24 cellular contexts compared by ENCODE assay signal in genomic region chr3:150662410-150663200, GRCh38. TPM values are rescaled to one million over a fixed set of nuclear protein-coding genes. Genes with fewer than 3 reads are reported as not detected.
DNase-seq lines count a peak whose midpoint lies in the region; TF ChIP-seq lines count a peak whose summit lies in the region.
"Had no signal": no experiment of that assay in that cellular context is flagged by ENCODE, and none has a peak within 500 bp of the region (broad histone marks: within the 10 kb centered on the region; RNA-seq: fewer than 3 reads in every experiment).

No MANE protein-coding gene starts in this region.

- peak overlapping the region in 3 of 11 experiments; percentile 9 to 46 (median 36); a peak in 5 of 22 replicates for H3K27ac ChIP-seq in BLaER1 treated with 17β-estradiol and CSF1 and Interleukin-3, amounts not matched to agents 10 nM and 100 nM
- H3K27ac ChIP-seq in PC-9 (no peak overlapping the region), osteoblast (ENCODE audit: low read depth, low read length) (no peak overlapping the region), vagina (no peak overlapping the region)
- H3K27ac ChIP-seq: KMS-11 had no signal

- TF ChIP-seq CTCF in PC-9 (conservative IDR thresholded peaks at IDR 0.05) (no peak), osteoblast (IDR thresholded peaks at IDR 0.05; ENCODE audit: extremely low read depth, low read depth, low read length) (no peak), vagina (IDR thresholded peaks at IDR 0.05) (no peak)

- intact Hi-C loops in PC-9 (cut with micrococcal nuclease; ENCODE audit: unreplicated experiment): no loop called here
- intact Hi-C loops in vagina (cut with DNase I): no loop called here

- no peaks in the 10 kb centered on the region for H3F3A ChIP-seq in PC-9 (ENCODE audit: insufficient read depth, low read depth)

- H4K20me1 ChIP-seq in BLaER1 treated with 17β-estradiol and CSF1 and Interleukin-3, amounts not matched to agents 10 nM and 100 nM: no peaks in the 10 kb centered on the region
- H4K20me1 ChIP-seq in PC-9 (ENCODE audit: insufficient read depth) (no peaks in the 10 kb centered on the region), osteoblast (ENCODE audit: insufficient read depth, low read length) (no peaks in the 10 kb centered on the region)

- H3K36me3 ChIP-seq in BLaER1 treated with 17β-estradiol and CSF1 and Interleukin-3, amounts not matched to agents 10 nM and 100 nM: no peaks in the 10 kb centered on the region
- H3K36me3 ChIP-seq in PC-9 (ENCODE audit: low read depth): no peaks in the 10 kb centered on the region
- H3K36me3 ChIP-seq in osteoblast (ENCODE audit: insufficient read depth, low read length): no peaks in the 10 kb centered on the region
- no peaks in the 10 kb centered on the region for H3K36me3 ChIP-seq in vagina
- H3K36me3 ChIP-seq: HAP-1 had no signal

- CTCF ChIA-PET in PC-9 (lab: Charles Lee): no interaction called here

- no peak for TF ChIP-seq POLR2A in vagina (IDR thresholded peaks at IDR 0.05)

- peak overlapping the region in 8 of 11 experiments; percentile 36 to 73 (median 46); a peak in 15 of 22 replicates for H3K4me2 ChIP-seq in BLaER1 treated with 17β-estradiol and CSF1 and Interleukin-3, amounts not matched to agents 10 nM and 100 nM
- no peak overlapping the region for H3K4me2 ChIP-seq in PC-9
- no peak overlapping the region for H3K4me2 ChIP-seq in osteoblast (ENCODE audit: insufficient read depth, low read length)
- H3K4me2 ChIP-seq: KMS-11, SK-N-SH had no signal

- BruUV-seq in PC-9 (replicated peaks; lab: Mats Ljungman, UMichigan): no TSS peak

- H2AFZ ChIP-seq in PC-9 (0 out of 2 replicates have a peak overlapping the region, but pooled peaks have one; percentile 45), osteoblast (ENCODE audit: low read length) (no peak overlapping the region)

- no peaks in the 10 kb centered on the region for H3K79me2 ChIP-seq in PC-9 (ENCODE audit: low read depth)
- H3K79me2 ChIP-seq in osteoblast (ENCODE audit: insufficient read depth, low read length): no peaks in the 10 kb centered on the region

- no peaks in the 10 kb centered on the region for H3K9me2 ChIP-seq in PC-9 (ENCODE audit: insufficient read depth)
- H3K9me2 ChIP-seq: SK-N-SH had no signal

- no peak overlapping the region for H3K9ac ChIP-seq in BLaER1 treated with 17β-estradiol and CSF1 and Interleukin-3, amounts not matched to agents 10 nM and 100 nM
- H3K9ac ChIP-seq: KMS-11, SK-N-SH had no signal

- no peaks in the 10 kb centered on the region for H3K9me3 ChIP-seq in BLaER1 treated with 17β-estradiol and CSF1 and Interleukin-3, amounts not matched to agents 10 nM and 100 nM (replicated peaks in 1 of 11)
- H3K9me3 ChIP-seq in PC-9 (ENCODE audit: insufficient read depth, low read depth) (no peaks in the 10 kb centered on the region), osteoblast (ENCODE audit: low read depth, low read length) (no peaks in the 10 kb centered on the region), vagina (no peaks in the 10 kb centered on the region)
- H3K9me3 ChIP-seq: HAP-1, SK-N-SH had no signal

- peak; percentile 5 for DNase-seq in CD1c-positive myeloid dendritic cell (ENCODE audit: extremely low spot score)
- no peak for DNase-seq in PC-9
- peak; percentile 66 for DNase-seq in osteoblast (ENCODE audit: insufficient read length, low spot score, missing footprints)
- DNase-seq in stimulated activated CD4-positive, alpha-beta T cell treated with anti-CD3 and anti-CD28 coated beads, Interleukin-2, amount 100 ng/mL, for 24 hours: no peak
- DNase-seq in vagina (ENCODE audit: extremely low spot score in 2 of 2): no peak
- no peak for DNase-seq in midbrain (lab: John Stamatoyannopoulos, UW)
- DNase-seq: CD4-positive, CD25-positive, alpha-beta regulatory T cell; DMS153; GOT3; IMR-90; NCI-H1048; NCI-H1417; NCI-H1694 treated with DMSO at 0.1 percent for 48 hours; NCI-H2081; NCI-H2227 treated with DMSO at 0.1 percent for 48 hours; NCI-H526 treated with DMSO at 0.1 percent for 48 hours; OCI-M1; SK-N-SH; SW 1271 had no signal

- POLR2A ChIA-PET in PC-9 (lab: Charles Lee; ENCODE audit: unreplicated experiment): no interaction called here

- H3K4me1 ChIP-seq in BLaER1 treated with 17β-estradiol and CSF1 and Interleukin-3, amounts not matched to agents 10 nM and 100 nM: peaks cover 0 to 41% (median 18%) of the 10 kb centered on the region in 10 experiments; a peak in 15 of 20 replicates
- no peaks in the 10 kb centered on the region for H3K4me1 ChIP-seq in PC-9 (replicated peaks; ENCODE audit: insufficient read depth)
- no peaks in the 10 kb centered on the region for H3K4me1 ChIP-seq in osteoblast (ENCODE audit: insufficient read depth, low read length)
- H3K4me1 ChIP-seq in vagina: no peaks in the 10 kb centered on the region

- H3K4me3 ChIP-seq in BLaER1 treated with 17β-estradiol and CSF1 and Interleukin-3, amounts not matched to agents 10 nM and 100 nM: no peak overlapping the region
- H3K4me3 ChIP-seq in PC-9 (no peak overlapping the region), osteoblast (ENCODE audit: insufficient read depth, low read length) (no peak overlapping the region), vagina (no peak overlapping the region)
- H3K4me3 ChIP-seq: HAP-1 had no signal

- no peaks in the 10 kb centered on the region for H3K27me3 ChIP-seq in BLaER1 treated with 17β-estradiol and CSF1 and Interleukin-3, amounts not matched to agents 10 nM and 100 nM
- H3K27me3 ChIP-seq in PC-9 (ENCODE audit: insufficient read depth, low read depth) (no peaks in the 10 kb centered on the region), osteoblast (ENCODE audit: insufficient read depth, low read length) (peaks cover 11% of the 10 kb centered on the region), vagina (no peaks in the 10 kb centered on the region)

RNA-seq across cellular contexts. Expression of gene ERICH6, which starts 41.1 kb away (rescaled TPM):
- total RNA-seq in PC-9 (2021): not detected in 2 replicates
- under 0.01 and 0.29 TPM in 2 replicates for total RNA-seq in osteoblast
- not detected for total RNA-seq in vagina
- total RNA-seq: CD4-positive, CD25-positive, alpha-beta regulatory T cell; G401; NCI-H460 had no signal

RNA-seq across cellular contexts. Expression of gene SELENOT, which starts 59.5 kb away (rescaled TPM):
- 59.5 and 84.1 TPM in 2 replicates for total RNA-seq in PC-9 (2021)
- 87.9 and 94.3 TPM in 2 replicates for total RNA-seq in osteoblast
- total RNA-seq in vagina: 70.0 TPM

Comparison
In these comparisons a context has a peak if more than half of its experiments do, and no peak if none do; other contexts are left out.
1. H3K4me2 ChIP-seq: peak in BLaER1 treated with 17β-estradiol and CSF1 and Interleukin-3, amounts not matched to agents 10 nM and 100 nM (8 of 11); none in PC-9 (single experiment) and osteoblast (single experiment).
2. DNase-seq: peak in CD1c-positive myeloid dendritic cell (single experiment) and osteoblast (single experiment); none in PC-9 (0 of 2), stimulated activated CD4-positive, alpha-beta T cell treated with anti-CD3 and anti-CD28 coated beads, Interleukin-2, amount 100 ng/mL, for 24 hours (0 of 2), vagina (0 of 2) and midbrain (single experiment).